8 cellular contexts compared by ENCODE assay signal in genomic region chr12:77325505-77325904, GRCh38.
DNase-seq lines count a peak whose midpoint lies in the region; ATAC-seq and TF ChIP-seq lines count a peak whose summit lies in the region.

No MANE protein-coding gene starts in this region.

- H3K4me1 ChIP-seq in Peyer's patch (peaks cover 0 to 20% (median 4%) of the 10 kb centered on the region in 4 donors), prostate gland (replicated peaks) (no peaks in the 10 kb centered on the region)

- H3K27ac ChIP-seq in Peyer's patch (no peak overlapping the region), prostate gland (no peak overlapping the region)

- TF ChIP-seq POLR2A in Peyer's patch (IDR thresholded peaks at IDR 0.05) (no peak), prostate gland (IDR thresholded peaks at IDR 0.05) (no peak)

- no peak for ATAC-seq in GM19463 (IDR thresholded peaks at IDR 0.05; ENCODE audit: unreplicated experiment)

- DNase-seq in GM03348 (ENCODE audit: low spot score) (peak; percentile 52), Peyer's patch (no peak), fibroblast of villous mesenchyme (ENCODE audit: low read depth) (no peak), prostate gland (ENCODE audit: low spot score) (no peak), NCI-H345 treated with DMSO at 0.1 percent for 48 hours (lab: John Stamatoyannopoulos, UW; ENCODE audit: unreplicated experiment) (no peak), mesenteric fat pad (ENCODE audit: low spot score) (no peak)
- no peak for DNase-seq in activated CD4-positive, alpha-beta T cell treated with anti-CD3 and anti-CD28 coated beads, Interleukin-2, amount 50 U/mL, for 1 hour

- H3K9me3 ChIP-seq in Peyer's patch (no peaks in the 10 kb centered on the region), prostate gland (no peaks in the 10 kb centered on the region)

- H3K27me3 ChIP-seq in Peyer's patch (no peaks in the 10 kb centered on the region), prostate gland (replicated peaks; ENCODE audit: insufficient read depth) (no peaks in the 10 kb centered on the region)

- peak overlapping the region; percentile 15 to 58 (median 46) for H3K4me3 ChIP-seq in Peyer's patch
- peak overlapping the region; percentile 21 for H3K4me3 ChIP-seq in fibroblast of villous mesenchyme (ENCODE audit: low read depth, low read length)
- peak overlapping the region; percentile 40 to 42 for H3K4me3 ChIP-seq in prostate gland

- 2% methylated on average over 24 of the region's 24 CpGs for WGBS in prostate gland

- TF ChIP-seq CTCF in Peyer's patch (IDR thresholded peaks at IDR 0.05) = no peak
- no peak for TF ChIP-seq CTCF in fibroblast of villous mesenchyme (IDR thresholded peaks at IDR 0.05; ENCODE audit: insufficient read depth, low read depth, low read length)
- no peak for TF ChIP-seq CTCF in prostate gland (IDR thresholded peaks at IDR 0.05)

- H3K36me3 ChIP-seq in Peyer's patch (no peaks in the 10 kb centered on the region), prostate gland (no peaks in the 10 kb centered on the region)

- intact Hi-C loops in prostate gland (cut with DNase I) = loop anchor here (2.0 to 10.0 kb wide), 3 partner anchors 173 to 359 kb away; partner anchors contain the start of gene E2F7
